ENCODE assay signal across 9 cellular contexts in the genomic region with DNA sequence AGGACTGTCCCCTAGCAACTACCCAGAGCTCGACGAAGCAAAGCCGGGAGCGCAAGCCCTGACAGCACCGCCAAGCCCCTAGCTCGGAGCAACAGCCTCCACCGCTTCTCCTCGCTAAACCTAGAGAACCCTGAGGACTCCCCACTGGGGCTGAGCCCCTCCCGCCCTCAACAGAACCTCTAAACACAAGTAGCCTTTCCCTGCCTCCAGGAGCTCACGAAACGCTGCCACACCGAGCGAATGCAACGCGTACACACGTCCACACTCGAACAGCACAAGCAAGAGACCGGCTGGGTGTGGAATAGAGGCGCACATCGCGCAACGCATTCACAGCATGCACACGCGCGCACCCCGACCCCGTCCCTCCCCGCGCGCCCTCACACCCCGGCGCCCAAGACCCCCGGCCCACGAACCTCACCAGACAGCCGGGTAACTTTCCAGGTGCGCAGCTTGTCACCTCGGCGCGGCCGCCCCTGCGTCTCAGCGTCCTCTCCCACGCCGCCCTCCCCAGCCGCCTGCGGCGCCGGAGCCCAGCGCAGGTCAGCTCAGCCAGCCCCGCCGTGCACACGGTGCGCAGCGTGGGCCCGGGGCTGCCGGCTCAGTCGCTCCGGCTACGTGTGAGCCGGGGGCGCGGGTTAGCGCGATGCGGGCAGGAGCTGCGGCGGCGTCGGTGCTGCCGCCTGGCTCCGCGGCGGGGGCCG. TPM values are rescaled to one million over a fixed set of nuclear protein-coding genes. Genes with fewer than 3 reads are reported as not detected.
DNase-seq lines count a peak whose midpoint lies in the region; ATAC-seq and TF ChIP-seq lines count a peak whose summit lies in the region.
"Had no signal": no experiment of that assay in that cellular context is flagged by ENCODE, and none has a peak within 500 bp of the region (broad histone marks: within the 10 kb centered on the region; RNA-seq: fewer than 3 reads in every experiment).

No MANE protein-coding gene starts in this region.

- no peak for TF ChIP-seq CTCF in WTC11 (IDR thresholded peaks at IDR 0.05)
- TF ChIP-seq CTCF in heart right ventricle (IDR thresholded peaks at IDR 0.05), result no peak
- TF ChIP-seq CTCF in retinal pigment epithelial cell (conservative IDR thresholded peaks at IDR 0.05; ENCODE audit: low read depth, low read length), result no peak

- H3K4me1 ChIP-seq in heart right ventricle, result peaks cover 0 to 10% (median 0%) of the 10 kb centered on the region in 9 donors

- H3K4me3 ChIP-seq in heart right ventricle, result peak overlapping the region in 9 of 10 donors; percentile 11 to 41 (median 30)
- peak overlapping the region; percentile 57 for H3K4me3 ChIP-seq in retinal pigment epithelial cell (ENCODE audit: low read length)

- CTCF ChIA-PET in WTC11 (lab: Charles Lee), result interaction anchor here (0.6 to 2.4 kb wide), 6 partner anchors 10 to 145 kb away, joined by 3 to 16 read pairs (median 8); no protein-coding TSS in a partner anchor

- no peak overlapping the region for H3K27ac ChIP-seq in heart right ventricle

- H3K9me3 ChIP-seq in heart right ventricle, result peaks cover 0 to 7% (median 0%) of the 10 kb centered on the region in 11 donors

- peaks cover 15% of the 10 kb centered on the region for H3K4me1 Mint-ChIP-seq in WTC11

- H3K27me3 Mint-ChIP-seq in WTC11 (ENCODE audit: low read depth), result peaks cover 53% of the 10 kb centered on the region

- peaks cover 16% of the 10 kb centered on the region for H3K9me3 Mint-ChIP-seq in WTC11

- ATAC-seq in WTC11 (peak; percentile 80), heart right ventricle (peak in 3 of 8 donors; percentile 17 to 45 (median 25)), GM19023 (IDR thresholded peaks at IDR 0.05; ENCODE audit: unreplicated experiment) (no peak), HG03135 (IDR thresholded peaks at IDR 0.05; ENCODE audit: unreplicated experiment) (no peak)

- peaks cover 0 to 69% (median 36%) of the 10 kb centered on the region in 7 donors for H3K27me3 ChIP-seq in heart right ventricle

- WGBS in heart right ventricle, 2 donors, result 1 to 3% methylated on average over 67 to 74 of the region's 74 CpGs

- peak overlapping the region; percentile 77 for H3K4me3 Mint-ChIP-seq in WTC11

- peaks cover 4% of the 10 kb centered on the region; the same call in 1 of the 2 replicates for H3K36me3 Mint-ChIP-seq in WTC11

- no peak overlapping the region for H3K27ac Mint-ChIP-seq in WTC11

- POLR2A ChIA-PET in WTC11 (lab: Charles Lee), result interaction anchor here (0.6 to 1.2 kb wide), 2 partner anchors 16 to 188 kb away, joined by 3 to 4 read pairs; no protein-coding TSS in a partner anchor

- peak; percentile 35 to 71 (median 70) for DNase-seq in NCI-H1417 (lab: John Stamatoyannopoulos, UW)
- DNase-seq in NCI-H1417 treated with DMSO at 0.1 percent for 48 hours (lab: John Stamatoyannopoulos, UW), result no peak
- DNase-seq in WTC11 (ENCODE audit: low spot score), result peak; percentile 56
- peak in 1 of 2 donors; percentile 13 for DNase-seq in heart right ventricle
- DNase-seq in retinal pigment epithelial cell (ENCODE audit: low read depth), result no peak
- DNase-seq in NK-92 (lab: John Stamatoyannopoulos, UW; ENCODE audit: unreplicated experiment), result no peak

- H3K36me3 ChIP-seq in heart right ventricle, result no peaks in the 10 kb centered on the region

- intact Hi-C loops in heart right ventricle (cut with DNase I), result no loop called here

TF ChIP-seq in WTC11, 78 proteins besides CTCF, POLR2A, EP300 and RAD21:
- TF ChIP-seq, protein P1, sequence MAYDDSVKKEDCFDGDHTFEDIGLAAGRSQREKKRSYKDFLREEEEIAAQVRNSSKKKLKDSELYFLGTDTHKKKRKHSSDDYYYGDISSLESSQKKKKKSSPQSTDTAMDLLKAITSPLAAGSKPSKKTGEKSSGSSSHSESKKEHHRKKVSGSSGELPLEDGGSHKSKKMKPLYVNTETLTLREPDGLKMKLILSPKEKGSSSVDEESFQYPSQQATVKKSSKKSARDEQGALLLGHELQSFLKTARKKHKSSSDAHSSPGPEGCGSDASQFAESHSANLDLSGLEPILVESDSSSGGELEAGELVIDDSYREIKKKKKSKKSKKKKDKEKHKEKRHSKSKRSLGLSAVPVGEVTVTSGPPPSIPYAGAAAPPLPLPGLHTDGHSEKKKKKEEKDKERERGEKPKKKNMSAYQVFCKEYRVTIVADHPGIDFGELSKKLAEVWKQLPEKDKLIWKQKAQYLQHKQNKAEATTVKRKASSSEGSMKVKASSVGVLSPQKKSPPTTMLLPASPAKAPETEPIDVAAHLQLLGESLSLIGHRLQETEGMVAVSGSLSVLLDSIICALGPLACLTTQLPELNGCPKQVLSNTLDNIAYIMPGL (CRISPR knock-in tag; IDR thresholded peaks at IDR 0.05), result peak; percentile 34; the same call in 1 of the 2 replicates
- TF ChIP-seq FOXP1 (CRISPR knock-in tag; IDR thresholded peaks at IDR 0.05; ENCODE audit: borderline replicate concordance), result no peak
- TF ChIP-seq, protein P2, sequence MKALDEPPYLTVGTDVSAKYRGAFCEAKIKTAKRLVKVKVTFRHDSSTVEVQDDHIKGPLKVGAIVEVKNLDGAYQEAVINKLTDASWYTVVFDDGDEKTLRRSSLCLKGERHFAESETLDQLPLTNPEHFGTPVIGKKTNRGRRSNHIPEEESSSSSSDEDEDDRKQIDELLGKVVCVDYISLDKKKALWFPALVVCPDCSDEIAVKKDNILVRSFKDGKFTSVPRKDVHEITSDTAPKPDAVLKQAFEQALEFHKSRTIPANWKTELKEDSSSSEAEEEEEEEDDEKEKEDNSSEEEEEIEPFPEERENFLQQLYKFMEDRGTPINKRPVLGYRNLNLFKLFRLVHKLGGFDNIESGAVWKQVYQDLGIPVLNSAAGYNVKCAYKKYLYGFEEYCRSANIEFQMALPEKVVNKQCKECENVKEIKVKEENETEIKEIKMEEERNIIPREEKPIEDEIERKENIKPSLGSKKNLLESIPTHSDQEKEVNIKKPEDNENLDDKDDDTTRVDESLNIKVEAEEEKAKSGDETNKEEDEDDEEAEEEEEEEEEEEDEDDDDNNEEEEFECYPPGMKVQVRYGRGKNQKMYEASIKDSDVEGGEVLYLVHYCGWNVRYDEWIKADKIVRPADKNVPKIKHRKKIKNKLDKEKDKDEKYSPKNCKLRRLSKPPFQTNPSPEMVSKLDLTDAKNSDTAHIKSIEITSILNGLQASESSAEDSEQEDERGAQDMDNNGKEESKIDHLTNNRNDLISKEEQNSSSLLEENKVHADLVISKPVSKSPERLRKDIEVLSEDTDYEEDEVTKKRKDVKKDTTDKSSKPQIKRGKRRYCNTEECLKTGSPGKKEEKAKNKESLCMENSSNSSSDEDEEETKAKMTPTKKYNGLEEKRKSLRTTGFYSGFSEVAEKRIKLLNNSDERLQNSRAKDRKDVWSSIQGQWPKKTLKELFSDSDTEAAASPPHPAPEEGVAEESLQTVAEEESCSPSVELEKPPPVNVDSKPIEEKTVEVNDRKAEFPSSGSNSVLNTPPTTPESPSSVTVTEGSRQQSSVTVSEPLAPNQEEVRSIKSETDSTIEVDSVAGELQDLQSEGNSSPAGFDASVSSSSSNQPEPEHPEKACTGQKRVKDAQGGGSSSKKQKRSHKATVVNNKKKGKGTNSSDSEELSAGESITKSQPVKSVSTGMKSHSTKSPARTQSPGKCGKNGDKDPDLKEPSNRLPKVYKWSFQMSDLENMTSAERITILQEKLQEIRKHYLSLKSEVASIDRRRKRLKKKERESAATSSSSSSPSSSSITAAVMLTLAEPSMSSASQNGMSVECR (CRISPR knock-in tag; IDR thresholded peaks at IDR 0.05; ENCODE audit: borderline replicate concordance), result 0 out of 2 replicates have a peak, but pooled peaks have one; percentile 20
- TF ChIP-seq ZNF232 (CRISPR knock-in tag; IDR thresholded peaks at IDR 0.05), result no peak
- TF ChIP-seq MYBL2 (CRISPR knock-in tag; IDR thresholded peaks at IDR 0.05), result no peak
- no peak for TF ChIP-seq RORB (CRISPR knock-in tag; IDR thresholded peaks at IDR 0.05)
- no peak for TF ChIP-seq TEAD4 (CRISPR knock-in tag; IDR thresholded peaks at IDR 0.05)
- no peak for TF ChIP-seq JUN (CRISPR knock-in tag; IDR thresholded peaks at IDR 0.05)
- TF ChIP-seq JAZF1 (CRISPR knock-in tag; IDR thresholded peaks at IDR 0.05), result no peak

RNA-seq across cellular contexts. Expression of a gene that starts 0.4 kb away (rescaled TPM):
- total RNA-seq in WTC11 (2021) (1.9 to 3.6 TPM (median 2.7 TPM) in 3 replicates), heart right ventricle (under 1 TPM in 3 of 10 donors, not detected in 7; 0.17 to 0.51 (median 0.20) TPM)
- not detected for polyA plus RNA-seq in heart right ventricle
- total RNA-seq: lung microvascular endothelial cell had no signal

Comparison
In these comparisons a context has a peak if more than half of its experiments do, and no peak if none do; other contexts are left out.
1. DNase-seq: peak in NCI-H1417 (3 of 3) and WTC11 (single experiment); none in NCI-H1417 treated with DMSO at 0.1 percent for 48 hours (single experiment), retinal pigment epithelial cell (single experiment) and NK-92 (single experiment).